ENCODE assay signal across 1 cellular context in genomic region chr17:44793885-44794698, GRCh38.
TF ChIP-seq lines count a peak whose summit lies in the region.

No MANE protein-coding gene starts in this region.

TF ChIP-seq in endothelial cell of umbilical vein, 7 proteins besides CTCF, POLR2A, EP300 and RAD21:
- no peak for TF ChIP-seq POLR2AphosphoS5 (IDR thresholded peaks at IDR 0.05; ENCODE audit: insufficient read depth, low read depth, low read length)
- TF ChIP-seq JUN (IDR thresholded peaks at IDR 0.05; ENCODE audit: borderline replicate concordance, insufficient read depth, insufficient read length, low read depth): no peak
- TF ChIP-seq FOS (IDR thresholded peaks at IDR 0.05; ENCODE audit: borderline replicate concordance, insufficient read depth, low read length): no peak
- TF ChIP-seq MYC (IDR thresholded peaks at IDR 0.05; ENCODE audit: low read depth, low read length): no peak
TF ChIP-seq in endothelial cell of umbilical vein: peak in this region for 0.
